16 cellular contexts compared by ENCODE assay signal in the genomic region with DNA sequence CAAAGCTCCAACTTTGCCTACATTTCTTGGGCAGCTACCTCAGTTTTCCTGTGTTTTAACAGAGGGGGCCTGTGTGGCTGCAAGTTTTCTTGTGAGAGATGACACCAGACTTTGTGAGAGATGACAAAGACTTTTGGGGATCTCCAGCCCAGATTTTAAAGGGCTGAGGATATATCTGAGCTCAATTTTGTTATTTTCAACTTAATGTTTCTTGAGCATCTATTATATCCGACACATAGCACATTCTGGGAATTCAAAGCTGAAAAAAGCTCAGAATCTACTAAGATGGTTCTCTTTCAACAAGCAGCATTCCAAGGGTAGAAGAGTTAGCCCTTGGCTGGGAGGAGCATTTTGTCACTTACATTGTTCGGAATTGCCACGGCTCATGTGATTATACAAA. TPM values are rescaled to one million over a fixed set of nuclear protein-coding genes. Genes with fewer than 3 reads are reported as not detected.
DNase-seq lines count a peak whose midpoint lies in the region; ATAC-seq and TF ChIP-seq lines count a peak whose summit lies in the region.
"Had no signal": no experiment of that assay in that cellular context is flagged by ENCODE, and none has a peak within 500 bp of the region (broad histone marks: within the 10 kb centered on the region; RNA-seq: fewer than 3 reads in every experiment).

No MANE protein-coding gene starts in this region.

- no peak overlapping the region for H2BK120ac ChIP-seq in neuronal stem cell (ENCODE audit: low read depth, low read length)

- no peak for TF ChIP-seq EP300 in gastroesophageal sphincter (IDR thresholded peaks at IDR 0.05)

- H3K4me2 ChIP-seq in GM23338, result 0 out of 2 replicates have a peak overlapping the region, but pooled peaks have one; percentile 67
- H3K4me2 ChIP-seq in neuronal stem cell (ENCODE audit: insufficient read depth, low read length, poor library complexity, severe bottlenecking), result no peak overlapping the region
- H3K4me2 ChIP-seq: BLaER1 had no signal

- H2AFZ ChIP-seq in GM23338, result peak overlapping the region; percentile 16; the same call in 1 of the 2 replicates
- H2AFZ ChIP-seq in neuronal stem cell (ENCODE audit: low read length), result no peak overlapping the region

- 0 out of 3 replicates have a peak, but pooled peaks cover 4% of the 10 kb centered on the region for H3K36me3 Mint-ChIP-seq in GM23338 (ENCODE audit: low read depth)
- H3K36me3 Mint-ChIP-seq: CD4-positive, alpha-beta memory T cell had no signal

- H3K9me2 ChIP-seq in GM23338 (ENCODE audit: insufficient read depth), result peaks cover 3% of the 10 kb centered on the region; the same call in 1 of the 2 replicates

- peak overlapping the region; percentile 34; the same call in 1 of the 2 replicates for H3K9ac ChIP-seq in iPS-20b (ENCODE audit: low read depth, low read length)
- no peak overlapping the region for H3K9ac ChIP-seq in neuronal stem cell (ENCODE audit: low read depth, low read length, poor library complexity)
- H3K9ac ChIP-seq: BLaER1 had no signal

- no peaks in the 10 kb centered on the region for H3K27me3 Mint-ChIP-seq in GM23338 (ENCODE audit: insufficient read depth, low read depth, poor library complexity)
- H3K27me3 Mint-ChIP-seq: CD4-positive, alpha-beta memory T cell had no signal

- H3K4me3 Mint-ChIP-seq in GM23338, result no peak overlapping the region
- H3K4me3 Mint-ChIP-seq: CD4-positive, alpha-beta memory T cell had no signal

- TF ChIP-seq POLR2A in gastroesophageal sphincter (IDR thresholded peaks at IDR 0.05), result no peak

- H3K4me1 Mint-ChIP-seq in GM23338, result peaks cover 66% of the 10 kb centered on the region

- intact Hi-C loops in sciatic nerve (cut with DNase I), result loop anchor here (10.0 kb wide), 1 partner anchor 78 kb away; no protein-coding TSS in a partner anchor

- 0 out of 2 replicates have a peak, but pooled peaks cover 3% of the 10 kb centered on the region for H3F3A ChIP-seq in GM23338 (replicated peaks; ENCODE audit: low read depth)

- H3K79me2 ChIP-seq in GM23338 (replicated peaks; ENCODE audit: insufficient read depth), result no peaks in the 10 kb centered on the region

- H4K91ac ChIP-seq in neuronal stem cell (ENCODE audit: low read depth, low read length, poor library complexity), result no peak overlapping the region

- H4K8ac ChIP-seq in neuronal stem cell (ENCODE audit: low read depth, low read length), result no peak overlapping the region

- H3K4ac ChIP-seq in neuronal stem cell (ENCODE audit: low read length), result no peak overlapping the region

- H3K4me1 ChIP-seq in GM23338 (ENCODE audit: insufficient read depth) (peaks cover 63% of the 10 kb centered on the region), iPS-20b (ENCODE audit: insufficient read depth, low read length) (peaks cover 62% of the 10 kb centered on the region), neuronal stem cell (ENCODE audit: control insufficient read depth in 2 of 2, insufficient read depth in 1 of 2, low read depth in 1 of 2, low read length in 2 of 2) (peaks cover 30 to 33% of the 10 kb centered on the region in 2 donors), gastroesophageal sphincter (peaks cover 8 to 30% (median 15%) of the 10 kb centered on the region in 3 donors)

- H3K27ac ChIP-seq in GM23338 (ENCODE audit: low read depth) (no peak overlapping the region), VCaP (peak overlapping the region; percentile 77; the same call in 1 of the 2 replicates), iPS-20b (ENCODE audit: low read length) (no peak overlapping the region), neuronal stem cell (replicated peaks; ENCODE audit: low read length) (peak overlapping the region; percentile 21), gastroesophageal sphincter (no peak overlapping the region)
- H3K27ac ChIP-seq: BLaER1 had no signal

- H2BK5ac ChIP-seq in neuronal stem cell (ENCODE audit: low read length), result no peak overlapping the region

- H2BK12ac ChIP-seq in neuronal stem cell (ENCODE audit: low read length), result no peak overlapping the region

- no peak overlapping the region for H3K14ac ChIP-seq in neuronal stem cell (ENCODE audit: low read length)

- H3K18ac ChIP-seq in neuronal stem cell (ENCODE audit: low read length), result no peak overlapping the region

- H2BK15ac ChIP-seq in neuronal stem cell (ENCODE audit: low read length), result no peak overlapping the region

- H3K79me1 ChIP-seq in neuronal stem cell (ENCODE audit: low read depth, low read length), result no peaks in the 10 kb centered on the region

- H3K4me3 ChIP-seq in GM23338 (no peak overlapping the region), iPS-20b (ENCODE audit: low read length) (no peak overlapping the region), neuronal stem cell (ENCODE audit: low read length in 2 of 2) (no peak overlapping the region), gastroesophageal sphincter (no peak overlapping the region)
- H3K4me3 ChIP-seq: BLaER1, K562 had no signal

- H3K9me3 Mint-ChIP-seq in GM23338, result no peaks in the 10 kb centered on the region
- H3K9me3 Mint-ChIP-seq: CD4-positive, alpha-beta memory T cell; HFFc6 had no signal

- DNase-seq in GM23338 (ENCODE audit: low spot score) (no peak), neuronal stem cell (ENCODE audit: low spot score) (no peak), NOMO-1 treated with dmso at 0.1 percent for 144 hours (lab: John Stamatoyannopoulos, UW; ENCODE audit: unreplicated experiment) (no peak), sciatic nerve (ENCODE audit: low spot score) (no peak), SKM-1 (lab: John Stamatoyannopoulos, UW; ENCODE audit: unreplicated experiment) (no peak)
- DNase-seq: CD4-positive, alpha-beta memory T cell; GDM1; GOT3 had no signal

- H3K27ac Mint-ChIP-seq in GM23338, result no peak overlapping the region
- H3K27ac Mint-ChIP-seq: HFFc6 had no signal

- H3K23ac ChIP-seq in neuronal stem cell (ENCODE audit: low read depth, low read length, poor library complexity), result no peak overlapping the region

- no CpG with 5 or more reads among the region's 3 CpGs for WGBS in neuronal stem cell (ENCODE audit: extremely low coverage in 2 of 2, insufficient read length in 2 of 2, insufficient replicate concordance in 1 of 2), 2 donors
- 89 to 96% methylated on average over 3 of the region's 3 CpGs for WGBS in gastroesophageal sphincter (ENCODE audit: low coverage in 1 of 2), 2 donors

- ATAC-seq in GM23338 (no peak), sciatic nerve (no peak), gastroesophageal sphincter (no peak)
- ATAC-seq: K562, Right ventricle myocardium inferior had no signal

- no peaks in the 10 kb centered on the region for H4K20me1 ChIP-seq in GM23338 (replicated peaks; ENCODE audit: insufficient read depth)
- H4K20me1 ChIP-seq: BLaER1 had no signal

- no peaks in the 10 kb centered on the region for H3K27me3 ChIP-seq in GM23338 (ENCODE audit: insufficient read depth)
- no peaks in the 10 kb centered on the region for H3K27me3 ChIP-seq in iPS-20b (ENCODE audit: insufficient read depth, low read length)
- H3K27me3 ChIP-seq in neuronal stem cell (ENCODE audit: control insufficient read depth in 3 of 3, insufficient read depth in 3 of 3, low read depth in 1 of 3, low read length in 3 of 3), result no peaks in the 10 kb centered on the region
- no peaks in the 10 kb centered on the region for H3K27me3 ChIP-seq in gastroesophageal sphincter
- H3K27me3 ChIP-seq: BLaER1 had no signal

- H3K9me3 ChIP-seq in iPS-20b (ENCODE audit: insufficient read depth, low read depth, low read length), result no peaks in the 10 kb centered on the region
- H3K9me3 ChIP-seq in neuronal stem cell (replicated peaks in 1 of 2; ENCODE audit: control insufficient read depth in 2 of 2, insufficient read depth in 1 of 2, low read depth in 1 of 2, low read length in 2 of 2), result no peaks in the 10 kb centered on the region
- H3K9me3 ChIP-seq in gastroesophageal sphincter, result no peaks in the 10 kb centered on the region
- H3K9me3 ChIP-seq: BLaER1 had no signal

- H3K36me3 ChIP-seq in GM23338 (ENCODE audit: insufficient read depth), result no peaks in the 10 kb centered on the region
- H3K36me3 ChIP-seq in iPS-20b (ENCODE audit: insufficient read depth, low read depth, low read length), result no peaks in the 10 kb centered on the region
- no peaks in the 10 kb centered on the region for H3K36me3 ChIP-seq in neuronal stem cell (replicated peaks in 1 of 2; ENCODE audit: control insufficient read depth in 2 of 2, insufficient read depth in 2 of 2, low read length in 2 of 2)
- no peaks in the 10 kb centered on the region for H3K36me3 ChIP-seq in gastroesophageal sphincter
- H3K36me3 ChIP-seq: BLaER1 had no signal

- H2AK5ac ChIP-seq in neuronal stem cell (ENCODE audit: low read depth, low read length), result no peak overlapping the region

- TF ChIP-seq CTCF in GM23338 (conservative IDR thresholded peaks at IDR 0.05; ENCODE audit: low read depth in 2 of 2) (no peak), VCaP (conservative IDR thresholded peaks at IDR 0.05) (no peak), gastroesophageal sphincter (IDR thresholded peaks at IDR 0.05) (no peak)

TF ChIP-seq in GM23338, 12 proteins besides CTCF, POLR2A, EP300 and RAD21 (continues in another document):
- no peak for TF ChIP-seq STAT1 (IDR thresholded peaks at IDR 0.05; ENCODE audit: unreplicated experiment)
- no peak for TF ChIP-seq EZH2 (IDR thresholded peaks at IDR 0.05; ENCODE audit: low read depth, unreplicated experiment)
- no peak for TF ChIP-seq NANOG (IDR thresholded peaks at IDR 0.05; ENCODE audit: borderline replicate concordance)
- TF ChIP-seq ZNF114 (CRISPR knock-in tag; IDR thresholded peaks at IDR 0.05), result no peak
- no peak for TF ChIP-seq POLR2AphosphoS5 (IDR thresholded peaks at IDR 0.05; ENCODE audit: low read depth)
- TF ChIP-seq ZNF331 (CRISPR knock-in tag; IDR thresholded peaks at IDR 0.05; ENCODE audit: low read depth), result no peak
- TF ChIP-seq ETS1 (IDR thresholded peaks at IDR 0.05), result no peak
- no peak for TF ChIP-seq EZH2phosphoT487 (IDR thresholded peaks at IDR 0.05; ENCODE audit: unreplicated experiment)
- no peak for TF ChIP-seq JUNB (IDR thresholded peaks at IDR 0.05; ENCODE audit: unreplicated experiment)
- TF ChIP-seq CREB1 (CRISPR knock-in tag; IDR thresholded peaks at IDR 0.05; ENCODE audit: low read depth), result no peak

RNA-seq across cellular contexts. Expression of gene PTGFRN, which starts 53.4 kb away (rescaled TPM):
- 21.8 and 32.7 TPM in 2 replicates for total RNA-seq in GM23338 (2014; rRNA removed; shearing (Covaris generic))
- 17.4 and 30.0 TPM in 2 replicates for polyA plus RNA-seq in GM23338 (2016; fragmentation: Nextera tagmentation; extraction: Ambion mirVana)
- 44.9 TPM for polyA plus RNA-seq in neuronal stem cell (2013, experiment 1 of 2)
- polyA plus RNA-seq in neuronal stem cell (2013, experiment 2 of 2), result 40.5 TPM
- 20.4 TPM for total RNA-seq in sciatic nerve
- 100 to 1,000 TPM in 2 of 4 donors, 10 to 100 TPM in 2; 60.0 to 166 (median 101) TPM for total RNA-seq in gastroesophageal sphincter
- total RNA-seq: OCI-LY7 had no signal

Comparison
In these comparisons a context has a peak if more than half of its experiments do, and no peak if none do; other contexts are left out.
1. H3K27ac ChIP-seq: peak in VCaP (single experiment) and neuronal stem cell (single experiment); none in GM23338 (single experiment), iPS-20b (single experiment) and gastroesophageal sphincter (0 of 4).